In the genomic region with DNA sequence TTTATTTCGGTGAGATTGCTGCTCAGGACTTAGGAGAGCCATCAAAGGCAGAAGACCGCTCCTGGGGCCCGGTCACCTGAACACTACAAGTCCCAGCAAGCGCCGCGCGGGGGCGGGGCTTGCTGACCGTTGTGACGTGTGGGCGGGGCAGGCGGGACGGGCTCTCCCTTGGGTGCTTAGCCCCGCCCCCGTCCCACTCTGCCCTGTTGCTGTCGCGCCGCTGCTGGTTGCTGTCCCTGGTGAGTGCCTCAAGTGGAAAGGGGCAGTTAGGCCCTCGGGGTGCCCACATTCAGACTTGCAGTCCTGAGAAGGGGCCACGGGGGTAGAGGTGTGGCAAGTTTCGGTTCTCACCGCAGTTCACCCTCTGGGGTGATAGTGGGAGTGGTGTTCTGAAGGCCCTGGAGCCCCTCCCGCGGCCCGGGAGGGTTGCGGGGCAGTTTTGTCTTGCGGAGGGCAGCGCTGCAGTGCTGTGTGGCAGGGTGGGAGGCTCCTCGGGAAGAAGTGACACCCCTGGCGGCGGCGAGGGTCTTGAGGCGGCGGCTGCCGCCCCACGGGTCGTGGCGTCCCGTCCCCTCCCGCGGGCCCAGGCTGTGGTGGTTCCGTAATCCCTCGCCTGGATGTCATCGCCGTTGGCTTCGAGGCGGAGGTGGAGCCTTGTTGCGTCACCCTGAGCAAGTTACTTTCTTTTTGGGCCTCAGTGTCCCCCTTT, we compare ENCODE assay signal across 1 cellular context.
TF ChIP-seq lines count a peak whose summit lies in the region.

A gene with protein sequence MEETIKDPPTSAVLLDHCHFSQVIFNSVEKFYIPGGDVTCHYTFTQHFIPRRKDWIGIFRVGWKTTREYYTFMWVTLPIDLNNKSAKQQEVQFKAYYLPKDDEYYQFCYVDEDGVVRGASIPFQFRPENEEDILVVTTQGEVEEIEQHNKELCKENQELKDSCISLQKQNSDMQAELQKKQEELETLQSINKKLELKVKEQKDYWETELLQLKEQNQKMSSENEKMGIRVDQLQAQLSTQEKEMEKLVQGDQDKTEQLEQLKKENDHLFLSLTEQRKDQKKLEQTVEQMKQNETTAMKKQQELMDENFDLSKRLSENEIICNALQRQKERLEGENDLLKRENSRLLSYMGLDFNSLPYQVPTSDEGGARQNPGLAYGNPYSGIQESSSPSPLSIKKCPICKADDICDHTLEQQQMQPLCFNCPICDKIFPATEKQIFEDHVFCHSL (plus strand): TSS at position 196 of the 709 bp plus-strand sequence. CDS start 10,673 bp downstream, outside the sequence.

TF ChIP-seq in SK-N-SH, 30 proteins besides CTCF, POLR2A, EP300 and RAD21 (continued from another document):
- TF ChIP-seq, protein P1, sequence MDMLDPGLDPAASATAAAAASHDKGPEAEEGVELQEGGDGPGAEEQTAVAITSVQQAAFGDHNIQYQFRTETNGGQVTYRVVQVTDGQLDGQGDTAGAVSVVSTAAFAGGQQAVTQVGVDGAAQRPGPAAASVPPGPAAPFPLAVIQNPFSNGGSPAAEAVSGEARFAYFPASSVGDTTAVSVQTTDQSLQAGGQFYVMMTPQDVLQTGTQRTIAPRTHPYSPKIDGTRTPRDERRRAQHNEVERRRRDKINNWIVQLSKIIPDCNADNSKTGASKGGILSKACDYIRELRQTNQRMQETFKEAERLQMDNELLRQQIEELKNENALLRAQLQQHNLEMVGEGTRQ (IDR thresholded peaks at IDR 0.05; ENCODE audit: borderline replicate concordance, low read depth, low read length) = no peak
- TF ChIP-seq SIN3A (IDR thresholded peaks at IDR 0.05; ENCODE audit: borderline replicate concordance, low read depth, low read length) (peak; percentile 89; the same call in 1 of the 2 replicates), YY1 (IDR thresholded peaks at IDR 0.05; ENCODE audit: low read depth) (0 out of 2 replicates have a peak, but pooled peaks have one; percentile 19)
- TF ChIP-seq, protein P2, sequence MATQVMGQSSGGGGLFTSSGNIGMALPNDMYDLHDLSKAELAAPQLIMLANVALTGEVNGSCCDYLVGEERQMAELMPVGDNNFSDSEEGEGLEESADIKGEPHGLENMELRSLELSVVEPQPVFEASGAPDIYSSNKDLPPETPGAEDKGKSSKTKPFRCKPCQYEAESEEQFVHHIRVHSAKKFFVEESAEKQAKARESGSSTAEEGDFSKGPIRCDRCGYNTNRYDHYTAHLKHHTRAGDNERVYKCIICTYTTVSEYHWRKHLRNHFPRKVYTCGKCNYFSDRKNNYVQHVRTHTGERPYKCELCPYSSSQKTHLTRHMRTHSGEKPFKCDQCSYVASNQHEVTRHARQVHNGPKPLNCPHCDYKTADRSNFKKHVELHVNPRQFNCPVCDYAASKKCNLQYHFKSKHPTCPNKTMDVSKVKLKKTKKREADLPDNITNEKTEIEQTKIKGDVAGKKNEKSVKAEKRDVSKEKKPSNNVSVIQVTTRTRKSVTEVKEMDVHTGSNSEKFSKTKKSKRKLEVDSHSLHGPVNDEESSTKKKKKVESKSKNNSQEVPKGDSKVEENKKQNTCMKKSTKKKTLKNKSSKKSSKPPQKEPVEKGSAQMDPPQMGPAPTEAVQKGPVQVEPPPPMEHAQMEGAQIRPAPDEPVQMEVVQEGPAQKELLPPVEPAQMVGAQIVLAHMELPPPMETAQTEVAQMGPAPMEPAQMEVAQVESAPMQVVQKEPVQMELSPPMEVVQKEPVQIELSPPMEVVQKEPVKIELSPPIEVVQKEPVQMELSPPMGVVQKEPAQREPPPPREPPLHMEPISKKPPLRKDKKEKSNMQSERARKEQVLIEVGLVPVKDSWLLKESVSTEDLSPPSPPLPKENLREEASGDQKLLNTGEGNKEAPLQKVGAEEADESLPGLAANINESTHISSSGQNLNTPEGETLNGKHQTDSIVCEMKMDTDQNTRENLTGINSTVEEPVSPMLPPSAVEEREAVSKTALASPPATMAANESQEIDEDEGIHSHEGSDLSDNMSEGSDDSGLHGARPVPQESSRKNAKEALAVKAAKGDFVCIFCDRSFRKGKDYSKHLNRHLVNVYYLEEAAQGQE (IDR thresholded peaks at IDR 0.05; ENCODE audit: low read depth, low read length) = peak; percentile 87
